8 cellular contexts compared by ENCODE assay signal in the genomic region with DNA sequence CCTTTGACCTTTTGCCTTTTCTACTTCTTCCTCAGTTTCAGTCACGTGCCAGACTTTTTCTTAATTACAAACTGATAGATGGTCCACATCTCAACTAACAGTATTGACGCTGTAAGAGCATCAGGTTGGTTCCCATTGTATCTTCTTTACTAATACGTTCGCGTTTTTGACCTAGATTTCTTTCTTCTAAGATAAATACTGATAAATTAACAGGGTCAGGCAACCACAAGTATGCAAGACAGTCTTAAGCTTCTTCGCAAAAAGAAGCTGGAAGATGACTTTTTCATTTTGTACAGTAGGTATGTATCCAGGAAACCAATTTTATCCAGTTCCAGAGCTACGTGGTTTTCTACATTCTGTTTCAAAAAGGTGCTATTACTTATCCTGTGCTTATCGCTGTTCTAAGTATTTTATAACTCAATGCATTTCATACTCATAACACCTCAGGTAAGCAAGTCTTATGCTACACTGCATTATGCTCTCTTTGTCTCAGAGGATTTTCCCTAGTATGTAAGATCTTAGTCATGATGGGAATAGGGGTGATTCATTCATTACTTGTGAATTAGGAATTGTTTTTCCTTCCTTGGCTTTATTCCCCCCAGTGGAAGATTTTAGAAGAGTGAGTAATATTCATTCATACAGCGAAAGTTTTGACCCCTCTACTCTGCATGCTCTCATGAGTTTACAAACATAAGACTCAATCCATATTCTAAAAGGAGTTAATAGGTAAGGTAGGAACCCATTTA. TPM values are rescaled to one million over a fixed set of nuclear protein-coding genes. Genes with fewer than 3 reads are reported as not detected.
DNase-seq lines count a peak whose midpoint lies in the region; ATAC-seq and TF ChIP-seq lines count a peak whose summit lies in the region.

No MANE protein-coding gene starts in this region.

- RAD21 ChIA-PET in HCT116 (lab: Charles Lee; ENCODE audit: low non-redundant PET in 1 of 2, low total read pairs in 2 of 2, uncharacterized antibody in 2 of 2, unreplicated experiment in 2 of 2) = no interaction called here

- H3K79me2 ChIP-seq in HCT116 (ENCODE audit: insufficient read depth, low read length) = peaks cover 37% of the 10 kb centered on the region

- TSS peak; percentile 53 for BruUV-seq in A673 (replicated peaks; lab: Mats Ljungman, UMichigan)
- BruUV-seq in HCT116 (replicated peaks; lab: Mats Ljungman, UMichigan) = TSS peak; percentile 59

- H3K4me1 Mint-ChIP-seq in activated naive CD8-positive, alpha-beta T cell treated with anti-CD3 and anti-CD28 coated beads, Interleukin-2, amount 10 ng/mL, durations not matched to agents 7 days and 5 days = peaks cover 48% of the 10 kb centered on the region

- no peak for TF ChIP-seq CTCF in A673 (conservative IDR thresholded peaks at IDR 0.05; ENCODE audit: low read depth, low read length)
- no peak for TF ChIP-seq CTCF in HCT116 (IDR thresholded peaks at IDR 0.05 in 2 of 3, conservative IDR thresholded peaks at IDR 0.05 in 1 of 3; ENCODE audit: borderline replicate concordance in 1 of 3, insufficient read depth in 1 of 3, low read depth in 2 of 3, low read length in 2 of 3)
- TF ChIP-seq CTCF in GM13976 (IDR thresholded peaks at IDR 0.05; ENCODE audit: borderline replicate concordance, control extremely low read depth, extremely low read depth, insufficient read depth, missing control alignments) = no peak

- H3K4me3 Mint-ChIP-seq in activated naive CD8-positive, alpha-beta T cell treated with anti-CD3 and anti-CD28 coated beads, Interleukin-2, amount 10 ng/mL, durations not matched to agents 7 days and 5 days = peak overlapping the region; percentile 93

- no peaks in the 10 kb centered on the region for H3K27me3 ChIP-seq in A673 (replicated peaks; ENCODE audit: insufficient read depth, low read depth, low read length, poor library complexity)
- no peaks in the 10 kb centered on the region for H3K27me3 ChIP-seq in HCT116 (ENCODE audit: insufficient read depth, low read length)

- TF ChIP-seq RAD21 in HCT116 (IDR thresholded peaks at IDR 0.05; ENCODE audit: low read depth) = no peak

- peaks cover 6% of the 10 kb centered on the region for H3K36me3 Mint-ChIP-seq in activated naive CD8-positive, alpha-beta T cell treated with anti-CD3 and anti-CD28 coated beads, Interleukin-2, amount 10 ng/mL, durations not matched to agents 7 days and 5 days

- H3K9me3 ChIP-seq in A673 (ENCODE audit: low read depth, low read length, poor library complexity, severe bottlenecking) (no peaks in the 10 kb centered on the region), HCT116 (ENCODE audit: control insufficient read depth in 1 of 2, insufficient read depth in 1 of 2, low read depth in 1 of 2, low read length in 2 of 2) (no peaks in the 10 kb centered on the region)

- no peaks in the 10 kb centered on the region for H3K9me3 Mint-ChIP-seq in activated naive CD8-positive, alpha-beta T cell treated with anti-CD3 and anti-CD28 coated beads, Interleukin-2, amount 10 ng/mL, durations not matched to agents 7 days and 5 days

- H3K4me3 ChIP-seq in A673 (ENCODE audit: low read depth, low read length, poor library complexity, severe bottlenecking) = peak overlapping the region; percentile 96
- peak overlapping the region; percentile 88 to 90 for H3K4me3 ChIP-seq in HCT116 (replicated peaks in 1 of 2; ENCODE audit: low read depth in 1 of 2, low read length in 2 of 2)

- H3K27ac Mint-ChIP-seq in activated naive CD8-positive, alpha-beta T cell treated with anti-CD3 and anti-CD28 coated beads, Interleukin-2, amount 10 ng/mL, durations not matched to agents 7 days and 5 days = peak overlapping the region; percentile 95

- no peaks in the 10 kb centered on the region for H3K9me2 ChIP-seq in HCT116 (ENCODE audit: insufficient read depth)

- intact Hi-C loops in A673 (cut with micrococcal nuclease; ENCODE audit: unreplicated experiment) (loop anchor here (5.0 kb wide), 1 partner anchor 92 kb away; the partner anchor contains the start of gene GPR22), HCT116 (cut with micrococcal nuclease) (no loop called here)

- peak overlapping the region; percentile 92 for H3K9ac ChIP-seq in HCT116 (ENCODE audit: low read length)

- H3K36me3 ChIP-seq in A673 (ENCODE audit: insufficient read depth, low read length, poor library complexity, severe bottlenecking) (peaks cover 2% of the 10 kb centered on the region), HCT116 (ENCODE audit: control insufficient read depth in 1 of 2, insufficient read depth in 2 of 2, low read length in 2 of 2) (no peaks in the 10 kb centered on the region)

- peak overlapping the region; percentile 93 for H3K4me2 ChIP-seq in HCT116 (ENCODE audit: low read length)

- in situ Hi-C loops in GM13976 (cut with MboI; ENCODE audit: low sequenced_read_pairs, unreplicated experiment) = no loop called here

- H3K27me3 Mint-ChIP-seq in activated naive CD8-positive, alpha-beta T cell treated with anti-CD3 and anti-CD28 coated beads, Interleukin-2, amount 10 ng/mL, durations not matched to agents 7 days and 5 days = no peaks in the 10 kb centered on the region

- no peak for DNase-seq in A673 (ENCODE audit: low spot score)
- peak; percentile 32 for DNase-seq in HCT116 (ENCODE audit: low read depth, low spot score)
- DNase-seq in activated naive CD8-positive, alpha-beta T cell treated with anti-CD3 and anti-CD28 coated beads, Interleukin-2, amount 10 ng/mL, durations not matched to agents 7 days and 5 days = no peak
- peak; percentile 84 for DNase-seq in iris pigment epithelial cell (ENCODE audit: low read depth)
- no peak for DNase-seq in substantia nigra (lab: John Stamatoyannopoulos, UW)
- no peak for DNase-seq in SK-N-DZ (ENCODE audit: low spot score)
- no peak for DNase-seq in GM13976 (ENCODE audit: low spot score)

- peak overlapping the region; percentile 94 for H3K27ac ChIP-seq in A673 (ENCODE audit: low read depth, low read length, poor library complexity, severe bottlenecking)
- H3K27ac ChIP-seq in HCT116 (ENCODE audit: low read depth, low read length) = peak overlapping the region; percentile 74; the same call in 1 of the 2 replicates
- peak overlapping the region; percentile 79 for H3K27ac ChIP-seq in substantia nigra (ENCODE audit: low read depth, low read length, poor library complexity, severe bottlenecking)

- POLR2A ChIA-PET in A673 (lab: Charles Lee; ENCODE audit: low non-redundant PET) = no interaction called here
- POLR2A ChIA-PET in HCT116 (lab: Charles Lee) = interaction anchor here (0.6 kb wide), 1 partner anchor 397 kb away, joined by 3 read pairs; no protein-coding TSS in a partner anchor
- POLR2A ChIA-PET in activated naive CD8-positive, alpha-beta T cell treated with anti-CD3 and anti-CD28 coated beads, Interleukin-2, amount 10 ng/mL, durations not matched to agents 7 days and 5 days (lab: Charles Lee) = interaction anchor here (0.8 to 1.9 kb wide), 10 partner anchors 11 to 401 kb away, joined by 3 to 12 read pairs (median 4); partner anchors contain the start of genes CBLL1 and HBP1

- H3K4me1 ChIP-seq in A673 (ENCODE audit: insufficient read depth, low read length, poor library complexity, severe bottlenecking) (peaks cover 15% of the 10 kb centered on the region), HCT116 (ENCODE audit: control insufficient read depth in 1 of 2, insufficient read depth in 2 of 2, low read length in 2 of 2) (peaks cover 8 to 23% of the 10 kb centered on the region in 2 experiments; a peak in 3 of 4 replicates)

- H4K20me1 ChIP-seq in HCT116 (ENCODE audit: insufficient read depth) = no peaks in the 10 kb centered on the region

- CTCF ChIA-PET in A673 (lab: Charles Lee) (no interaction called here), HCT116 (lab: Charles Lee) (interaction anchor here (1.0 to 1.3 kb wide), 2 partner anchors 310 to 314 kb away, joined by 3 read pairs; no protein-coding TSS in a partner anchor)

- H2AFZ ChIP-seq in HCT116 (ENCODE audit: low read depth, low read length, poor library complexity, severe bottlenecking) = no peak overlapping the region

- TF ChIP-seq POLR2A in HCT116 (IDR thresholded peaks at IDR 0.05; ENCODE audit: borderline replicate concordance, extremely low read depth, insufficient read depth, insufficient read length) = no peak

- ATAC-seq in HCT116 (no peak), GM18498 (IDR thresholded peaks at IDR 0.05; ENCODE audit: unreplicated experiment) (no peak)
- ATAC-seq in activated naive CD8-positive, alpha-beta T cell treated with anti-CD3 and anti-CD28 coated beads, Interleukin-2, amount 10 ng/mL, durations not matched to agents 7 days and 5 days (ENCODE audit: low read depth) = no peak

TF ChIP-seq in HCT116, 20 proteins besides CTCF, POLR2A, EP300 and RAD21:
- TF ChIP-seq YY1 (IDR thresholded peaks at IDR 0.05; ENCODE audit: extremely low read depth, insufficient replicate concordance, low read depth, low read length) (no peak), SP1 (IDR thresholded peaks at IDR 0.05; ENCODE audit: low read depth) (peak; percentile 64), SRF (IDR thresholded peaks at IDR 0.05; ENCODE audit: low read depth) (peak; percentile 61), FOSL1 (IDR thresholded peaks at IDR 0.05; ENCODE audit: low read depth) (peak; percentile 65), CBX3 (IDR thresholded peaks at IDR 0.05; ENCODE audit: low read depth) (peak; percentile 11; the same call in 1 of the 2 replicates), JUND (IDR thresholded peaks at IDR 0.05) (peak; percentile 55)

RNA-seq across cellular contexts. Expression of gene DUS4L, which starts 1.0 kb away (rescaled TPM):
- total RNA-seq in A673 (2021) = 12.6 and 14.4 TPM in 2 replicates
- total RNA-seq in HCT116 (2021; ENCODE audit: unreplicated experiment) = 12.6 TPM
- polyA plus RNA-seq in HCT116 (2012) = 5.2 and 6.8 TPM in 2 replicates
- total RNA-seq in activated naive CD8-positive, alpha-beta T cell treated with anti-CD3 and anti-CD28 coated beads, Interleukin-2, amount 10 ng/mL, durations not matched to agents 7 days and 5 days = 10 to 100 TPM; 10.1 to 11.8 TPM
- 19.6 and 20.0 TPM in 2 replicates for polyA plus RNA-seq in SK-N-DZ (2014; cell fraction: cytosol; rRNA removed)
- 20.9 and 28.7 TPM in 2 replicates for polyA plus RNA-seq in SK-N-DZ (2014; cell fraction: nucleus; rRNA removed)

RNA-seq across cellular contexts. Expression of gene COG5, which starts 1.0 kb away (rescaled TPM):
- 32.2 and 34.1 TPM in 2 replicates for total RNA-seq in A673 (2021)
- 30.7 TPM for total RNA-seq in HCT116 (2021; ENCODE audit: unreplicated experiment)
- polyA plus RNA-seq in HCT116 (2012) = 18.7 TPM in 2 replicates
- 10 to 100 TPM; 51.0 to 56.2 TPM for total RNA-seq in activated naive CD8-positive, alpha-beta T cell treated with anti-CD3 and anti-CD28 coated beads, Interleukin-2, amount 10 ng/mL, durations not matched to agents 7 days and 5 days
- polyA plus RNA-seq in SK-N-DZ (2014; cell fraction: cytosol; rRNA removed) = 20.9 and 33.2 TPM in 2 replicates
- 17.4 and 18.2 TPM in 2 replicates for polyA plus RNA-seq in SK-N-DZ (2014; cell fraction: nucleus; rRNA removed)

RNA-seq across cellular contexts. Expression of gene BCAP29, which starts 15.3 kb away (rescaled TPM):
- total RNA-seq in A673 (2021) (30.3 and 32.0 TPM in 2 replicates), HCT116 (2021; ENCODE audit: unreplicated experiment) (43.2 TPM)
- 12.0 and 19.9 TPM in 2 replicates for polyA plus RNA-seq in HCT116 (2012)
- 10 to 100 TPM; 25.2 to 32.6 TPM for total RNA-seq in activated naive CD8-positive, alpha-beta T cell treated with anti-CD3 and anti-CD28 coated beads, Interleukin-2, amount 10 ng/mL, durations not matched to agents 7 days and 5 days
- polyA plus RNA-seq in SK-N-DZ (2014; cell fraction: cytosol; rRNA removed) = 23.7 and 23.8 TPM in 2 replicates
- 16.1 and 17.5 TPM in 2 replicates for polyA plus RNA-seq in SK-N-DZ (2014; cell fraction: nucleus; rRNA removed)

Comparison
In these comparisons a context has a peak if more than half of its experiments do, and no peak if none do; other contexts are left out.
1. DNase-seq: peak in HCT116 (single experiment) and iris pigment epithelial cell (single experiment); none in A673 (single experiment), activated naive CD8-positive, alpha-beta T cell treated with anti-CD3 and anti-CD28 coated beads, Interleukin-2, amount 10 ng/mL, durations not matched to agents 7 days and 5 days (single experiment), substantia nigra (0 of 49), SK-N-DZ (single experiment) and GM13976 (single experiment).
2. Peak in every context shown above with its lines, with median percentiles within 50 percentile points of each other: H3K27ac ChIP-seq.